21 cellular contexts compared by ENCODE assay signal in genomic region chr14:99925471-99925870, GRCh38.
DNase-seq lines count a peak whose midpoint lies in the region; ATAC-seq and TF ChIP-seq lines count a peak whose summit lies in the region.
"Had no signal": no experiment of that assay in that cellular context is flagged by ENCODE, and none has a peak within 500 bp of the region (broad histone marks: within the 10 kb centered on the region; RNA-seq: fewer than 3 reads in every experiment).

No MANE protein-coding gene starts in this region.

- ATAC-seq in activated CD8-positive, alpha-beta memory T cell treated with anti-CD3 and anti-CD28 coated beads, Interleukin-2, amount 10 ng/mL, durations not matched to agents 7 days and 5 days: no peak
- no peak for ATAC-seq in HG02884 (IDR thresholded peaks at IDR 0.05; ENCODE audit: unreplicated experiment)
- ATAC-seq: CD8-positive, alpha-beta T cell; HCT116 had no signal

- no peak for TF ChIP-seq CTCF in liver (IDR thresholded peaks at IDR 0.05; ENCODE audit: low read depth, low read length, missing input control)
- TF ChIP-seq CTCF in nephron progenitor cell (IDR thresholded peaks at IDR 0.05): no peak

- 66% methylated on average over 7 of the region's 7 CpGs for WGBS in liver

- H3K9ac ChIP-seq in liver (ENCODE audit: low read depth in 1 of 2, low read length in 2 of 2): no peak overlapping the region
- H3K9ac ChIP-seq: BLaER1, GM23248 had no signal

- no peaks in the 10 kb centered on the region for H3K36me3 ChIP-seq in liver (ENCODE audit: control insufficient read depth in 4 of 4, insufficient read depth in 3 of 4, low read depth in 1 of 4, low read length in 3 of 4)
- H3K36me3 ChIP-seq: BLaER1 had no signal

- H3K27me3 ChIP-seq in liver (ENCODE audit: control insufficient read depth in 4 of 4, insufficient read depth in 4 of 4, low read length in 3 of 4): no peaks in the 10 kb centered on the region

- CTCF ChIA-PET in activated CD8-positive, alpha-beta memory T cell treated with anti-CD3 and anti-CD28 coated beads, Interleukin-2, amount 10 ng/mL, durations not matched to agents 7 days and 5 days (lab: Charles Lee): no interaction called here

- H3K4me3 Mint-ChIP-seq in activated CD8-positive, alpha-beta memory T cell treated with anti-CD3 and anti-CD28 coated beads, Interleukin-2, amount 10 ng/mL, durations not matched to agents 7 days and 5 days: no peak overlapping the region
- no peak overlapping the region for H3K4me3 Mint-ChIP-seq in nephron progenitor cell
- H3K4me3 Mint-ChIP-seq: B cell; CD4-positive, CD25-positive, alpha-beta regulatory T cell; CD8-positive, alpha-beta T cell; H9 had no signal

- H3K9me3 ChIP-seq in liver (ENCODE audit: control insufficient read depth in 4 of 4, low read length in 3 of 4): no peaks in the 10 kb centered on the region
- H3K9me3 ChIP-seq: BLaER1, Caco-2 had no signal

- no peak overlapping the region for H3K4me3 ChIP-seq in liver (ENCODE audit: low read depth in 1 of 3, low read length in 3 of 3)
- H3K4me3 ChIP-seq: BLaER1, GM12878, GM23248 had no signal

- H3K4me1 ChIP-seq in liver (ENCODE audit: control insufficient read depth in 4 of 4, insufficient read depth in 4 of 4, low read length in 3 of 4): peaks cover 2 to 10% (median 8%) of the 10 kb centered on the region in 4 donors
- H3K4me1 ChIP-seq: Caco-2 had no signal

- DNase-seq in activated CD8-positive, alpha-beta memory T cell treated with anti-CD3 and anti-CD28 coated beads for 24 hours: peak; percentile 21
- no peak for DNase-seq in activated CD8-positive, alpha-beta memory T cell treated with anti-CD3 and anti-CD28 coated beads, Interleukin-2, amount 10 ng/mL, durations not matched to agents 7 days and 5 days
- peak; percentile 37 for DNase-seq in islet precursor cell
- DNase-seq in nephron progenitor cell: no peak
- no peak for DNase-seq in RPMI8226
- DNase-seq in occipital lobe (lab: John Stamatoyannopoulos, UW): no peak
- DNase-seq: Caco-2; CD4-positive, CD25-positive, alpha-beta regulatory T cell; CD8-positive, alpha-beta T cell; DMS153; DND-41; GM23248; H9 had no signal

- H3K27me3 Mint-ChIP-seq in activated CD8-positive, alpha-beta memory T cell treated with anti-CD3 and anti-CD28 coated beads, Interleukin-2, amount 10 ng/mL, durations not matched to agents 7 days and 5 days: peaks cover 18% of the 10 kb centered on the region
- no peaks in the 10 kb centered on the region for H3K27me3 Mint-ChIP-seq in nephron progenitor cell (ENCODE audit: low read depth, poor library complexity)

- no peak for TF ChIP-seq RAD21 in liver (IDR thresholded peaks at IDR 0.05)

- H3K27ac ChIP-seq in liver (ENCODE audit: low read depth in 1 of 2, low read length in 2 of 2): no peak overlapping the region
- H3K27ac ChIP-seq: 22Rv1, BLaER1, C4-2B, GM23248 had no signal

- H3K27ac Mint-ChIP-seq in activated CD8-positive, alpha-beta memory T cell treated with anti-CD3 and anti-CD28 coated beads, Interleukin-2, amount 10 ng/mL, durations not matched to agents 7 days and 5 days: no peak overlapping the region
- peak overlapping the region; percentile 29 for H3K27ac Mint-ChIP-seq in nephron progenitor cell
- H3K27ac Mint-ChIP-seq: B cell; CD4-positive, CD25-positive, alpha-beta regulatory T cell; CD8-positive, alpha-beta T cell; H9 had no signal

- H3K36me3 Mint-ChIP-seq in activated CD8-positive, alpha-beta memory T cell treated with anti-CD3 and anti-CD28 coated beads, Interleukin-2, amount 10 ng/mL, durations not matched to agents 7 days and 5 days: no peaks in the 10 kb centered on the region
- H3K36me3 Mint-ChIP-seq in nephron progenitor cell (ENCODE audit: low read depth): peaks cover 57% of the 10 kb centered on the region
- H3K36me3 Mint-ChIP-seq: CD4-positive, CD25-positive, alpha-beta regulatory T cell; CD8-positive, alpha-beta T cell had no signal

- H3K4me1 Mint-ChIP-seq in activated CD8-positive, alpha-beta memory T cell treated with anti-CD3 and anti-CD28 coated beads, Interleukin-2, amount 10 ng/mL, durations not matched to agents 7 days and 5 days: no peaks in the 10 kb centered on the region
- H3K4me1 Mint-ChIP-seq in nephron progenitor cell: peaks cover 13% of the 10 kb centered on the region
- H3K4me1 Mint-ChIP-seq: B cell; CD4-positive, CD25-positive, alpha-beta regulatory T cell; H9 had no signal

- peaks cover 4% of the 10 kb centered on the region for H3K9me3 Mint-ChIP-seq in activated CD8-positive, alpha-beta memory T cell treated with anti-CD3 and anti-CD28 coated beads, Interleukin-2, amount 10 ng/mL, durations not matched to agents 7 days and 5 days (ENCODE audit: low read depth)
- peaks cover 14% of the 10 kb centered on the region for H3K9me3 Mint-ChIP-seq in nephron progenitor cell
- H3K9me3 Mint-ChIP-seq: CD8-positive, alpha-beta T cell had no signal

TF ChIP-seq in liver, 16 proteins besides CTCF, POLR2A, EP300 and RAD21:
- TF ChIP-seq EGR1 (IDR thresholded peaks at IDR 0.05; ENCODE audit: low read depth in 2 of 2) (no peak), GABPA (IDR thresholded peaks at IDR 0.05 in 1 of 2, conservative IDR thresholded peaks at IDR 0.05 in 1 of 2) (no peak), FOXA2 (IDR thresholded peaks at IDR 0.05) (no peak), SP1 (IDR thresholded peaks at IDR 0.05) (peak; percentile 79), JUND (IDR thresholded peaks at IDR 0.05) (peak in 1 of 2 donors; percentile 12), YY1 (IDR thresholded peaks at IDR 0.05) (peak; percentile 85), MAX (IDR thresholded peaks at IDR 0.05) (peak; percentile 44), FOXA1 (IDR thresholded peaks at IDR 0.05) (no peak), TAF1 (conservative IDR thresholded peaks at IDR 0.05) (no peak), NR2F2 (IDR thresholded peaks at IDR 0.05) (no peak), REST (IDR thresholded peaks at IDR 0.05) (no peak), RXRA (IDR thresholded peaks at IDR 0.05) (peak; percentile 71 to 72), HNF4G (IDR thresholded peaks at IDR 0.05) (peak; percentile 67), HNF4A (conservative IDR thresholded peaks at IDR 0.05) (peak; percentile 87 to 91)
- TF ChIP-seq, protein P1, sequence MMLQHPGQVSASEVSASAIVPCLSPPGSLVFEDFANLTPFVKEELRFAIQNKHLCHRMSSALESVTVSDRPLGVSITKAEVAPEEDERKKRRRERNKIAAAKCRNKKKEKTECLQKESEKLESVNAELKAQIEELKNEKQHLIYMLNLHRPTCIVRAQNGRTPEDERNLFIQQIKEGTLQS (IDR thresholded peaks at IDR 0.05): no peak
- TF ChIP-seq, protein P2, sequence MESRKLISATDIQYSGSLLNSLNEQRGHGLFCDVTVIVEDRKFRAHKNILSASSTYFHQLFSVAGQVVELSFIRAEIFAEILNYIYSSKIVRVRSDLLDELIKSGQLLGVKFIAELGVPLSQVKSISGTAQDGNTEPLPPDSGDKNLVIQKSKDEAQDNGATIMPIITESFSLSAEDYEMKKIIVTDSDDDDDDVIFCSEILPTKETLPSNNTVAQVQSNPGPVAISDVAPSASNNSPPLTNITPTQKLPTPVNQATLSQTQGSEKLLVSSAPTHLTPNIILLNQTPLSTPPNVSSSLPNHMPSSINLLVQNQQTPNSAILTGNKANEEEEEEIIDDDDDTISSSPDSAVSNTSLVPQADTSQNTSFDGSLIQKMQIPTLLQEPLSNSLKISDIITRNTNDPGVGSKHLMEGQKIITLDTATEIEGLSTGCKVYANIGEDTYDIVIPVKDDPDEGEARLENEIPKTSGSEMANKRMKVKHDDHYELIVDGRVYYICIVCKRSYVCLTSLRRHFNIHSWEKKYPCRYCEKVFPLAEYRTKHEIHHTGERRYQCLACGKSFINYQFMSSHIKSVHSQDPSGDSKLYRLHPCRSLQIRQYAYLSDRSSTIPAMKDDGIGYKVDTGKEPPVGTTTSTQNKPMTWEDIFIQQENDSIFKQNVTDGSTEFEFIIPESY (IDR thresholded peaks at IDR 0.05): no peak
TF ChIP-seq in liver: peak in this region for 7.

Comparison
In these comparisons a context has a peak if more than half of its experiments do, and no peak if none do; other contexts are left out.
1. DNase-seq: peak in activated CD8-positive, alpha-beta memory T cell treated with anti-CD3 and anti-CD28 coated beads for 24 hours (single experiment) and islet precursor cell (single experiment); none in activated CD8-positive, alpha-beta memory T cell treated with anti-CD3 and anti-CD28 coated beads, Interleukin-2, amount 10 ng/mL, durations not matched to agents 7 days and 5 days (single experiment), nephron progenitor cell (single experiment), RPMI8226 (single experiment) and occipital lobe (single experiment).